Comparison of ENCODE assay signal across 8 cellular contexts in genomic region chr6:149545754-149546471, GRCh38. TPM values are rescaled to one million over a fixed set of nuclear protein-coding genes. Genes with fewer than 3 reads are reported as not detected.
DNase-seq lines count a peak whose midpoint lies in the region; ATAC-seq and TF ChIP-seq lines count a peak whose summit lies in the region.

Gene PPIL4 (minus strand): TSS chr6:149546043. CDS start chr6:149546005, 38 bp downstream.

- ATAC-seq in GM18868 (IDR thresholded peaks at IDR 0.05; ENCODE audit: unreplicated experiment) (peak; percentile 89), HG03108 (IDR thresholded peaks at IDR 0.05; ENCODE audit: unreplicated experiment) (peak; percentile 90)

- dilution Hi-C loops in mammary epithelial cell (cut with HindIII; ENCODE audit: low sequenced_read_pairs), result no loop called here

- H3K9me3 ChIP-seq in AG04450 (ENCODE audit: control insufficient read depth, insufficient read depth, low read length), result no peaks in the 10 kb centered on the region
- no peaks in the 10 kb centered on the region for H3K9me3 ChIP-seq in WERI-Rb-1 (ENCODE audit: severe bottlenecking)
- H3K9me3 ChIP-seq in mammary epithelial cell (replicated peaks; ENCODE audit: insufficient read depth, low read length), result no peaks in the 10 kb centered on the region
- no peaks in the 10 kb centered on the region for H3K9me3 ChIP-seq in smooth muscle cell (replicated peaks; ENCODE audit: low read depth)

- DNase-seq in AG04450 (ENCODE audit: low read depth, low spot score) (peak; percentile 85), NCI-H2196 treated with DMSO at 0.1 percent for 48 hours (lab: John Stamatoyannopoulos, UW; ENCODE audit: unreplicated experiment) (peak; percentile 83), WERI-Rb-1 (peak; percentile 95), mammary epithelial cell (peak; percentile 94), iPS-NIHi11 (ENCODE audit: low spot score) (peak; percentile 95), smooth muscle cell (lab: John Stamatoyannopoulos, UW; ENCODE audit: unreplicated experiment) (peak; percentile 87)

- H4K20me1 ChIP-seq in mammary epithelial cell (ENCODE audit: insufficient read depth, low read length) (no peaks in the 10 kb centered on the region), smooth muscle cell (ENCODE audit: low read depth) (peaks cover 41% of the 10 kb centered on the region)

- peak within 1 kb of the TSS; percentile 88 for H2AFZ ChIP-seq in mammary epithelial cell (ENCODE audit: low read depth, low read length)
- H2AFZ ChIP-seq in smooth muscle cell (ENCODE audit: low read depth), result peak within 1 kb of the TSS; percentile 89

- POLR2A ChIA-PET in AG04450 (lab: Yijun Ruan, JAX), result no interaction called here

- peak; percentile 85 for TF ChIP-seq CTCF in AG04450 (IDR thresholded peaks at IDR 0.05; ENCODE audit: low read depth, low read length)
- TF ChIP-seq CTCF in WERI-Rb-1 (IDR thresholded peaks at IDR 0.05; ENCODE audit: low read depth, low read length), result peak; percentile 67
- TF ChIP-seq CTCF in mammary epithelial cell (conservative IDR thresholded peaks at IDR 0.05 in 1 of 2, IDR thresholded peaks at IDR 0.05 in 1 of 2; ENCODE audit: extremely low read depth in 1 of 2, insufficient read depth in 1 of 2, low read depth in 1 of 2, low read length in 2 of 2), result peak; percentile 75 to 88
- peak; percentile 100 for TF ChIP-seq CTCF in smooth muscle cell (IDR thresholded peaks at IDR 0.05; ENCODE audit: borderline replicate concordance, insufficient read depth, poor library complexity, severe bottlenecking)

- peak within 1 kb of the TSS; percentile 95 for H3K27ac ChIP-seq in AG04450 (ENCODE audit: low read depth, low read length)
- peak within 1 kb of the TSS; percentile 91 for H3K27ac ChIP-seq in WERI-Rb-1
- peak within 1 kb of the TSS; percentile 97 for H3K27ac ChIP-seq in mammary epithelial cell (ENCODE audit: insufficient read depth, low read depth, low read length)
- peak within 1 kb of the TSS; percentile 100 for H3K27ac ChIP-seq in smooth muscle cell (ENCODE audit: low read depth)

- WGBS in mammary epithelial cell (ENCODE audit: low coverage, missing lambda C conversion rate), result under 1% methylated on average over 36 of the region's 71 CpGs
- WGBS in smooth muscle cell (ENCODE audit: low lambda C conversion rate), result 1% methylated on average over 64 of the region's 71 CpGs

- H3F3A ChIP-seq in smooth muscle cell (ENCODE audit: low read depth), result no peaks in the 10 kb centered on the region

- H3K4me3 ChIP-seq in AG04450 (ENCODE audit: low read depth, low read length), result peak within 1 kb of the TSS; percentile 71
- peak within 1 kb of the TSS; percentile 93 for H3K4me3 ChIP-seq in WERI-Rb-1 (ENCODE audit: low read depth, low read length)
- peak within 1 kb of the TSS; percentile 89 to 90 (median 90) for H3K4me3 ChIP-seq in mammary epithelial cell (replicated peaks in 1 of 3; ENCODE audit: insufficient read depth in 1 of 3, low read depth in 2 of 3, low read length in 3 of 3)
- H3K4me3 ChIP-seq in smooth muscle cell, result peak within 1 kb of the TSS; percentile 93

- intact Hi-C loops in mammary epithelial cell (cut with micrococcal nuclease), result loop anchor here (1.0 to 5.0 kb wide), 3 partner anchors 19 to 171 kb away; partner anchors contain the start of gene LATS1

- H3K27me3 ChIP-seq in AG04450 (ENCODE audit: control insufficient read depth, insufficient read depth, low read length) (no peaks in the 10 kb centered on the region), WERI-Rb-1 (ENCODE audit: insufficient read depth, low read depth, severe bottlenecking) (no peaks in the 10 kb centered on the region), mammary epithelial cell (ENCODE audit: insufficient read depth, low read length) (no peaks in the 10 kb centered on the region), smooth muscle cell (ENCODE audit: low read depth) (peaks cover 4% of the 10 kb centered on the region)

- H3K4me1 ChIP-seq in mammary epithelial cell (ENCODE audit: insufficient read depth, low read length) (peaks cover 4% of the 10 kb centered on the region), smooth muscle cell (ENCODE audit: low read depth) (peaks cover 15% of the 10 kb centered on the region)

- H3K9ac ChIP-seq in mammary epithelial cell (ENCODE audit: insufficient read depth, low read length), result peak within 1 kb of the TSS; percentile 100
- peak within 1 kb of the TSS; percentile 100 for H3K9ac ChIP-seq in smooth muscle cell (ENCODE audit: low read depth)

- BruUV-seq in mammary epithelial cell (replicated peaks; lab: Mats Ljungman, UMichigan), result no TSS peak

- H3K79me2 ChIP-seq in mammary epithelial cell (ENCODE audit: insufficient read depth, low read length), result peaks cover 48% of the 10 kb centered on the region
- H3K79me2 ChIP-seq in smooth muscle cell (ENCODE audit: low read depth), result peaks cover 48% of the 10 kb centered on the region

- H3K4me2 ChIP-seq in mammary epithelial cell (ENCODE audit: insufficient read depth, low read depth, low read length), result peak within 1 kb of the TSS; percentile 93
- peak within 1 kb of the TSS; percentile 93 for H3K4me2 ChIP-seq in smooth muscle cell

- in situ Hi-C loops in mammary epithelial cell (cut with MboI; ENCODE audit: low sequenced_read_pairs in 2 of 2), result no loop called here

- H3K36me3 ChIP-seq in WERI-Rb-1 (peaks cover 8% of the 10 kb centered on the region), mammary epithelial cell (ENCODE audit: insufficient read depth, low read length) (peaks cover under 1% of the 10 kb centered on the region), smooth muscle cell (ENCODE audit: low read depth) (no peaks in the 10 kb centered on the region)

- CTCF ChIA-PET in AG04450 (lab: Charles Lee), result interaction anchor here (0.6 to 2.4 kb wide), 7 partner anchors 10 to 517 kb away, joined by 3 to 8 read pairs (median 4); partner anchors contain the start of gene GINM1
- CTCF ChIA-PET in mammary epithelial cell (lab: Charles Lee; ENCODE audit: low non-redundant PET), result interaction anchor here (0.6 kb wide), 2 partner anchors 16 to 20 kb away, joined by 3 to 4 read pairs; partner anchors contain the start of gene GINM1

RNA-seq across cellular contexts. Expression of gene PPIL4, which starts in this region (rescaled TPM):
- polyA plus RNA-seq in AG04450 (2011; rRNA removed), result 12.0 and 14.7 TPM in 2 replicates
- 5.1 and 8.2 TPM in 2 replicates for polyA minus RNA-seq in AG04450 (2011; rRNA and poly(A)+ RNA removed)
- total RNA-seq in mammary epithelial cell, result 10 to 100 TPM; 18.7 to 28.8 TPM
- 3.6 TPM for polyA plus RNA-seq in mammary epithelial cell
- polyA minus RNA-seq in mammary epithelial cell, result 7.3 TPM
- total RNA-seq in smooth muscle cell, result 64.8 and 65.3 TPM in 2 replicates
- polyA plus RNA-seq in smooth muscle cell, result 30.8 and 36.8 TPM in 2 replicates

Comparison
In these comparisons a context has a peak if more than half of its experiments do, and no peak if none do; other contexts are left out.
1. Peak in every context shown above with its lines: DNase-seq, ATAC-seq, H3K4me3 ChIP-seq and H3K27ac ChIP-seq.